In genomic region chr9:106866243-106866642, GRCh38 we compare ENCODE assay signal across 2 cellular contexts.
TF ChIP-seq lines count a peak whose summit lies in the region.

No MANE protein-coding gene starts in this region.

TF ChIP-seq in Ishikawa, 13 proteins besides CTCF, POLR2A, EP300 and RAD21:
- TF ChIP-seq CREB1 (IDR thresholded peaks at IDR 0.05; ENCODE audit: low read depth) (no peak), USF1 (IDR thresholded peaks at IDR 0.05) (no peak), ZBTB7A (IDR thresholded peaks at IDR 0.05; ENCODE audit: low read depth) (no peak), TEAD4 (IDR thresholded peaks at IDR 0.05) (peak; percentile 15; the same call in 1 of the 2 replicates), TCF12 (IDR thresholded peaks at IDR 0.05; ENCODE audit: low read depth) (no peak), NFIC (IDR thresholded peaks at IDR 0.05) (no peak)
TF ChIP-seq in Ishikawa: peak in this region for 1.

TF ChIP-seq in H1, 55 proteins besides CTCF, POLR2A, EP300 and RAD21:
- TF ChIP-seq PHF8 (conservative IDR thresholded peaks at IDR 0.05; ENCODE audit: low read depth, low read length), result no peak
- no peak for TF ChIP-seq GABPA (IDR thresholded peaks at IDR 0.05; ENCODE audit: borderline replicate concordance, insufficient read depth, low read length)
- TF ChIP-seq POU5F1 (IDR thresholded peaks at IDR 0.05; ENCODE audit: low read depth, low read length), result no peak
- TF ChIP-seq MAFK (IDR thresholded peaks at IDR 0.05; ENCODE audit: low read depth, low read length), result no peak
- no peak for TF ChIP-seq ASH2L (IDR thresholded peaks at IDR 0.05; ENCODE audit: low read length)
